28 cellular contexts compared by ENCODE assay signal in the genomic region with DNA sequence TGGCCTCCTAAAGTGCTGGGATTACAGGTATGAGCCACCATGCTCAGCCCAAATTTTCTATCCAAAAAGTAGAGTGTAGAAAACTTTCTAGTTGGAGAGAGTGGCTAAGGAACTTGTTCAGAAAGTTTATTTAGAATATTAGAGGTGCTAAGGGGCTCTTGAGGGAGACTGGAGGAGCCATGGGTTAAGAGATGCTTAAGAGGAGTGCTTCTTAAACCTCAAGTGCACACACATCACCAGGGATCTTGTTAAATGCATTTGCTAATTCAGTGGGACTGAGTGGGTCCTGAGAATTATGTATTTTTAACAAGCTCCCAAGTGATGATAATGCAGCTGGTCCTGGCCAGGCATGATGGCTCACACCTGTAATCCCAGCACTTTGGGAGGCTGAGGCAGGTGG.
"Had no signal": no experiment of that assay in that cellular context is flagged by ENCODE, and none has a peak within 500 bp of the region (broad histone marks: within the 10 kb centered on the region; RNA-seq: fewer than 3 reads in every experiment).

No MANE protein-coding gene starts in this region.

- ATAC-seq: left colon; naive thymus-derived CD8-positive, alpha-beta T cell; pancreas; right cardiac atrium; sciatic nerve; stimulated activated naive B cell treated with anti-CD40 and anti-IgM and Interleukin-4, amounts not matched to agents 10 μg/mL and 1 μg/mL and 100 μg/mL, for 72 hours; stimulated activated naive CD8-positive, alpha-beta T cell treated with anti-CD3 and anti-CD28 coated beads, Interleukin-15, Interleukin-2, amounts not matched to agents 100 U/mL and 50 U/mL, for 24 hours had no signal

- DNase-seq: hypothalamus; immature natural killer cell; kidney; left colon; left ventricle myocardium inferior; mesenchymal stem cell; naive thymus-derived CD8-positive, alpha-beta T cell; nucleus accumbens; pancreas; posterior cingulate gyrus; retina; right cardiac atrium; stimulated activated CD4-positive, alpha-beta T cell treated with anti-CD3 and anti-CD28 coated beads, Interleukin-12 subunit alpha, Interleukin-12 subunit beta, amount 100 ng/mL, for 4 hours; stimulated activated CD4-positive, alpha-beta T cell treated with anti-CD3 and anti-CD28 coated beads, Interleukin-15, amount 100 ng/mL, for 24 hours; stimulated activated CD4-positive, alpha-beta T cell treated with anti-CD3 and anti-CD28 coated beads, Interleukin-2, amount 100 ng/mL, for 24 hours; stimulated activated CD4-positive, alpha-beta T cell treated with anti-CD3 and anti-CD28 coated beads, Interleukin-4, amount 100 ng/mL, for 1 hour; stimulated activated naive B cell treated with anti-CD40 and anti-IgM and Interleukin-4, amounts not matched to agents 10 μg/mL and 1 μg/mL and 100 μg/mL, for 72 hours; stimulated activated naive CD8-positive, alpha-beta T cell treated with anti-CD3 and anti-CD28 coated beads, Interleukin-15, Interleukin-2, amounts not matched to agents 100 U/mL and 50 U/mL, for 24 hours; stomach; testis; transverse colon; upper lobe of left lung had no signal

- H3K4me1 Mint-ChIP-seq: immature natural killer cell; naive thymus-derived CD8-positive, alpha-beta T cell had no signal

- H3K27ac Mint-ChIP-seq: nephron had no signal

- H3K4me1 ChIP-seq: left ventricle myocardium inferior, pancreas, prostate gland, stomach, testis, transverse colon had no signal

- H3K9me3 Mint-ChIP-seq: immature natural killer cell; nephron; neural crest cell; stimulated activated naive B cell treated with anti-CD40 and anti-IgM and Interleukin-4, amounts not matched to agents 10 μg/mL and 1 μg/mL and 100 μg/mL, for 72 hours had no signal

- H3K27me3 ChIP-seq: pancreas, stomach, testis, thyroid gland, transverse colon, upper lobe of left lung had no signal

- H3K27ac ChIP-seq: left ventricle myocardium inferior, pancreas, prostate gland, skin epidermis, stomach, testis, thyroid gland, transverse colon, upper lobe of left lung had no signal

- H3K36me3 ChIP-seq: left ventricle myocardium inferior, pancreas, prostate gland, stomach, thyroid gland, transverse colon, upper lobe of left lung had no signal

- H3K4me3 ChIP-seq: left ventricle myocardium inferior, pancreas, prostate gland, skin epidermis, stomach, testis, thyroid gland, transverse colon, upper lobe of left lung had no signal

- H3K9me3 ChIP-seq: left ventricle myocardium inferior, pancreas, prostate gland, stomach, testis, thyroid gland, transverse colon, upper lobe of left lung had no signal

- H3K36me3 Mint-ChIP-seq: immature natural killer cell; naive thymus-derived CD8-positive, alpha-beta T cell; stimulated activated naive B cell treated with anti-CD40 and anti-IgM and Interleukin-4, amounts not matched to agents 10 μg/mL and 1 μg/mL and 100 μg/mL, for 72 hours had no signal

- H3K4me3 Mint-ChIP-seq: immature natural killer cell; naive thymus-derived CD8-positive, alpha-beta T cell; nephron; neural crest cell; stimulated activated naive B cell treated with anti-CD40 and anti-IgM and Interleukin-4, amounts not matched to agents 10 μg/mL and 1 μg/mL and 100 μg/mL, for 72 hours had no signal
